ENCODE assay signal across 8 cellular contexts in genomic region chr15:40843885-40844542, GRCh38. TPM values are rescaled to one million over a fixed set of nuclear protein-coding genes. Genes with fewer than 3 reads are reported as not detected.
DNase-seq lines count a peak whose midpoint lies in the region; ATAC-seq and TF ChIP-seq lines count a peak whose summit lies in the region.

TSS of gene SPINT1 (plus strand) at chr15:40844048. CDS start at chr15:40844555, 507 bp downstream.

- 1% methylated on average over 59 to 60 of the region's 70 CpGs for WGBS in mesodermal cell (ENCODE audit: insufficient coverage in 2 of 2), 2 experiments

- H3K27me3 Mint-ChIP-seq in central memory CD8-positive, alpha-beta T cell: no peaks in the 10 kb centered on the region

- peaks cover 2% of the 10 kb centered on the region for H3K36me3 Mint-ChIP-seq in central memory CD8-positive, alpha-beta T cell (ENCODE audit: insufficient read depth)

- H3K4me1 ChIP-seq in HEK293 (ENCODE audit: control insufficient read depth, insufficient read depth, low read length) (peaks cover 3% of the 10 kb centered on the region; the same call in 1 of the 2 replicates), mesodermal cell (ENCODE audit: control insufficient read depth, insufficient read depth, low read length, poor library complexity, severe bottlenecking) (peaks cover 23% of the 10 kb centered on the region)

- POLR2A ChIA-PET in HEK293 (lab: Yijun Ruan, JAX): interaction anchor here (0.8 to 1.4 kb wide), 5 partner anchors 14 to 61 kb away, joined by 3 to 7 read pairs (median 4); partner anchors contain the start of genes DNAJC17, RHOV, VPS18 and ZFYVE19

- peak; percentile 53 for ATAC-seq in central memory CD8-positive, alpha-beta T cell (replicated peaks; ENCODE audit: extremely low read depth, poor library complexity, severe bottlenecking)
- no peak for ATAC-seq in HG02884 (IDR thresholded peaks at IDR 0.05; ENCODE audit: unreplicated experiment)

- no peaks in the 10 kb centered on the region for H3K9me3 ChIP-seq in HEK293 (ENCODE audit: control insufficient read depth, insufficient read depth, low read depth, low read length)
- no peaks in the 10 kb centered on the region for H3K9me3 ChIP-seq in mesodermal cell (ENCODE audit: control insufficient read depth, low read length)

- no peaks in the 10 kb centered on the region for H3K9me3 Mint-ChIP-seq in central memory CD8-positive, alpha-beta T cell

- H3K36me3 ChIP-seq in HEK293 (ENCODE audit: control insufficient read depth in 2 of 2, insufficient read depth in 1 of 2, low read length in 2 of 2) (no peaks in the 10 kb centered on the region; a peak in 1 of 3 replicates), mesodermal cell (ENCODE audit: control insufficient read depth, insufficient read depth, low read length) (no peaks in the 10 kb centered on the region)

- peaks cover 12% of the 10 kb centered on the region for H3K4me1 Mint-ChIP-seq in central memory CD8-positive, alpha-beta T cell

- H3K27ac ChIP-seq in HEK293 (ENCODE audit: extremely low read depth, low read depth, low read length) (peak within 1 kb of the TSS; percentile 60; the same call in 1 of the 2 replicates), mesodermal cell (ENCODE audit: low read depth, low read length, severe bottlenecking) (no peak within 1 kb of the TSS)

- no peak for TF ChIP-seq CTCF in HEK293 (tag by site-specific recombination; IDR thresholded peaks at IDR 0.05)

- CTCF ChIA-PET in HEK293 (lab: Yijun Ruan, JAX): interaction anchor here (0.6 to 2.7 kb wide), 11 partner anchors 9 to 97 kb away, joined by 3 to 24 read pairs (median 3); partner anchors contain the start of gene VPS18

- DNase-seq in T-helper 9 cell (peak; percentile 13), SK-N-DZ (ENCODE audit: low spot score) (no peak), A172 (ENCODE audit: low spot score) (no peak)
- peak in 1 of 2 donors; percentile 10 for DNase-seq in central memory CD8-positive, alpha-beta T cell (ENCODE audit: low spot score in 2 of 2)
- DNase-seq in stimulated activated CD8-positive, alpha-beta memory T cell treated with anti-CD3 and anti-CD28 coated beads, Interleukin-4, amount 100 ng/mL, for 4 hours (ENCODE audit: low read depth in 2 of 2, low spot score in 1 of 2): peak; percentile 44 to 60

- peak within 1 kb of the TSS; percentile 44 for H3K4me3 ChIP-seq in HEK293 (ENCODE audit: low read depth, low read length)
- peak within 1 kb of the TSS; percentile 48 for H3K4me3 ChIP-seq in mesodermal cell (ENCODE audit: extremely low read depth, insufficient read depth, low read length, poor library complexity, severe bottlenecking)

- H3K27ac Mint-ChIP-seq in central memory CD8-positive, alpha-beta T cell (ENCODE audit: low read depth): peak within 1 kb of the TSS; percentile 29

- peak within 1 kb of the TSS; percentile 88 for H3K4me3 Mint-ChIP-seq in central memory CD8-positive, alpha-beta T cell

TF ChIP-seq in HEK293, 187 proteins besides CTCF, POLR2A, EP300 and RAD21:
- TF ChIP-seq SP2 (tag by site-specific recombination; IDR thresholded peaks at IDR 0.05): peak; percentile 40
- TF ChIP-seq ZNF398 (tag by site-specific recombination; IDR thresholded peaks at IDR 0.05): no peak
- peak; percentile 80 for TF ChIP-seq ZEB2 (tag by site-specific recombination; IDR thresholded peaks at IDR 0.05)
- peak; percentile 52 for TF ChIP-seq SP3 (tag by site-specific recombination; IDR thresholded peaks at IDR 0.05)
- no peak for TF ChIP-seq FEZF1 (tag by site-specific recombination; IDR thresholded peaks at IDR 0.05)
- no peak for TF ChIP-seq ZBTB1 (tag by site-specific recombination; IDR thresholded peaks at IDR 0.05)
- peak; percentile 16; the same call in 1 of the 2 replicates for TF ChIP-seq ZBTB11 (tag by site-specific recombination; conservative IDR thresholded peaks at IDR 0.05; ENCODE audit: low read depth)
- peak; percentile 29 for TF ChIP-seq ZBTB26 (tag by site-specific recombination; optimal IDR thresholded peaks at IDR 0.05)
- no peak for TF ChIP-seq ZNF16 (tag by site-specific recombination; IDR thresholded peaks at IDR 0.05; ENCODE audit: low read depth)
- peak; percentile 53 for TF ChIP-seq ZFHX2 (tag by site-specific recombination; conservative IDR thresholded peaks at IDR 0.05)
- peak; percentile 74 for TF ChIP-seq ZNF777 (tag by site-specific recombination; IDR thresholded peaks at IDR 0.05; ENCODE audit: borderline replicate concordance)

RNA-seq across cellular contexts. Expression of gene SPINT1, which starts in this region (rescaled TPM):
- 18.0 TPM for polyA plus RNA-seq in mesodermal cell (2013, experiment 1 of 2)
- 15.7 TPM for polyA plus RNA-seq in mesodermal cell (2013, experiment 2 of 2)
- polyA plus RNA-seq in SK-N-DZ (2014; cell fraction: cytosol; rRNA removed): 0.23 and 0.52 TPM in 2 replicates
- 0.20 and 0.52 TPM in 2 replicates for polyA plus RNA-seq in SK-N-DZ (2014; cell fraction: nucleus; rRNA removed)
- total RNA-seq in A172 (2014; rRNA removed; shearing (Covaris generic)): 0.22 and 1.3 TPM in 2 replicates

Comparison
In these comparisons a context has a peak if more than half of its experiments do, and no peak if none do; other contexts are left out.
1. DNase-seq: peak in T-helper 9 cell (single experiment) and stimulated activated CD8-positive, alpha-beta memory T cell treated with anti-CD3 and anti-CD28 coated beads, Interleukin-4, amount 100 ng/mL, for 4 hours (2 of 2); none in SK-N-DZ (single experiment) and A172 (single experiment).